Comparison of ENCODE assay signal across 8 cellular contexts in the genomic region with DNA sequence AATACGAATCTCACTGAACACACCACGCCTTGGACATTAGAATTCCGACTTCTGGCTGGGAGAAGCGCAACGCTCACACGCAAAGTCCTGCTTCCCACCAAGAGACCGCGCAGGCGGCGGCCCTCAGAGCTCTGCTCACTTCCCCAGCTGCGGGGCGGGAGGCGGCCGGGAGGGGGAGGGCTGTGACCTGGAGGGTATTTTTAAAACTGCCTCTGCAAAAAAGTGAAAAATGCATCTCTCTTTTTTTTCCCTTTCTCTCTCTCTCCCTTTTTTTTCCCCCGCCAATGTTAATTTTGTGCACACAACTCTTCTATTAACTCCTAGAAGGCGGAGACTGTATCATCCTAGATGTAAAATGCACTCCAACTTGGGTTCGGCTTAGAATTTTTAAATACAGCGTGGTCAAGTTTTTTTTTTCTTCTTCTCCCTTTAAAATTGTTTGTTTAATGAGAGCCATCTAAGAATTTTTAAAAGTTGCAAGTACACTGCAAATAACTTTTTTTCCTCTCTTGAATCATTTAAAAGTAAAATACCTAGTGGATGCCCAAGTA.
A peak's percentile ranks its signal among the peaks of the same experiment; 100 is the strongest.
DNase-seq lines count a peak whose midpoint lies in the region; ATAC-seq and TF ChIP-seq lines count a peak whose summit lies in the region.

No MANE protein-coding gene starts in this region.

- no peak overlapping the region for H2BK20ac ChIP-seq in H9 (ENCODE audit: low read depth, low read length, poor library complexity, severe bottlenecking)

- no peak overlapping the region for H3K23ac ChIP-seq in H9 (ENCODE audit: insufficient read length, low read depth, low read length)

- no peaks in the 10 kb centered on the region for H3K79me1 ChIP-seq in H9 (ENCODE audit: insufficient read depth, low read depth, low read length, poor library complexity, severe bottlenecking)

- no peak; the same call in 2 of the 3 replicates for TF ChIP-seq CTCF in H9 (conservative IDR thresholded peaks at IDR 0.05)
- TF ChIP-seq CTCF in MM.1S (IDR thresholded peaks at IDR 0.05; ENCODE audit: low read length) = no peak
- no peak for TF ChIP-seq CTCF in MCF 10A (IDR thresholded peaks at IDR 0.05; ENCODE audit: unreplicated experiment)
- no peak for TF ChIP-seq CTCF in liver (IDR thresholded peaks at IDR 0.05; ENCODE audit: low read depth, low read length, missing input control)
- TF ChIP-seq CTCF in thyroid gland (IDR thresholded peaks at IDR 0.05) = no peak

- H3K27me3 ChIP-seq in H9 (ENCODE audit: insufficient read depth, low read length) = no peaks in the 10 kb centered on the region
- H3K27me3 ChIP-seq in MM.1S (replicated peaks; ENCODE audit: insufficient read depth, low read length) = no peaks in the 10 kb centered on the region
- no peaks in the 10 kb centered on the region for H3K27me3 ChIP-seq in liver (ENCODE audit: control insufficient read depth in 4 of 4, insufficient read depth in 4 of 4, low read length in 3 of 4)
- H3K27me3 ChIP-seq in thyroid gland = no peaks in the 10 kb centered on the region

- H3K36me3 ChIP-seq in MM.1S (replicated peaks; ENCODE audit: insufficient read depth, low read length) (no peaks in the 10 kb centered on the region), liver (ENCODE audit: control insufficient read depth in 4 of 4, insufficient read depth in 3 of 4, low read depth in 1 of 4, low read length in 3 of 4) (no peaks in the 10 kb centered on the region), thyroid gland (no peaks in the 10 kb centered on the region)

- H3K4ac ChIP-seq in H9 (ENCODE audit: low read depth, low read length) = no peak overlapping the region

- POLR2A ChIA-PET in MCF 10A (lab: Yijun Ruan, JAX) = interaction anchor here (0.6 to 3.2 kb wide), 10 partner anchors 49 to 265 kb away, joined by 3 to 26 read pairs (median 4); partner anchors contain the start of genes SF3B5 and UTRN

- peak; percentile 45 for ATAC-seq in GM18505 (IDR thresholded peaks at IDR 0.05; ENCODE audit: unreplicated experiment)

- H3K4me3 ChIP-seq in MM.1S (ENCODE audit: low read length) (peak overlapping the region; percentile 69), liver (ENCODE audit: low read depth in 1 of 3, low read length in 3 of 3) (peak overlapping the region in 2 of 3 donors; percentile 68 to 74), thyroid gland (replicated peaks in 1 of 3) (peak overlapping the region in 2 of 3 donors; percentile 13 to 50)

- H3K23me2 ChIP-seq in H9 (ENCODE audit: insufficient read length, low read depth, low read length, poor library complexity, severe bottlenecking) = no peaks in the 10 kb centered on the region

- H3K4me1 Mint-ChIP-seq in H9 (peaks cover 16 to 17% of the 10 kb centered on the region in 2 experiments), MCF 10A (ENCODE audit: insufficient read depth, unreplicated experiment) (peaks cover 9% of the 10 kb centered on the region)

- intact Hi-C loops in MCF 10A (cut with micrococcal nuclease) = loop anchor here (1.0 to 10.0 kb wide), 8 partner anchors 48 to 812 kb away; partner anchors contain the start of gene STX11
- intact Hi-C loops in thyroid gland (cut with DNase I) = loop anchor here (5.0 kb wide), 1 partner anchor 261 kb away; no protein-coding TSS in a partner anchor
- intact Hi-C loops in posterior cingulate gyrus (cut with DNase I) = loop anchor here (10.0 kb wide), 1 partner anchor 1518 kb away; the partner anchor contains the start of gene EPM2A

- no peak overlapping the region for H2AK5ac ChIP-seq in H9 (ENCODE audit: insufficient read length, low read length)

- H3K36me3 Mint-ChIP-seq in H9 (ENCODE audit: insufficient read depth in 1 of 3, low read depth in 3 of 3) (peaks cover 0 to 7% (median 1%) of the 10 kb centered on the region in 3 experiments; a peak in 5 of 7 replicates), MCF 10A (ENCODE audit: insufficient read depth, unreplicated experiment) (peaks cover 20% of the 10 kb centered on the region)

- H3K27ac ChIP-seq in H9 (ENCODE audit: insufficient read length, low read depth, low read length) = no peak overlapping the region
- H3K27ac ChIP-seq in MM.1S (ENCODE audit: low read length) = peak overlapping the region; percentile 89; the same call in 1 of the 2 replicates
- H3K27ac ChIP-seq in liver (ENCODE audit: low read depth in 1 of 2, low read length in 2 of 2) = peak overlapping the region; percentile 93 to 96
- H3K27ac ChIP-seq in thyroid gland = peak overlapping the region; percentile 95 to 100 (median 98)

- H4K8ac ChIP-seq in H9 (replicated peaks; ENCODE audit: insufficient read length, low read depth, low read length) = no peak overlapping the region

- H3K14ac ChIP-seq in H9 (ENCODE audit: insufficient read depth, low read length) = no peak overlapping the region

- TF ChIP-seq POLR2A in GM18505 (IDR thresholded peaks at IDR 0.05; ENCODE audit: borderline replicate concordance, extremely low read depth, insufficient read depth, insufficient read length) = no peak
- TF ChIP-seq POLR2A in thyroid gland (IDR thresholded peaks at IDR 0.05) = no peak

- no peak overlapping the region for H4K91ac ChIP-seq in H9 (ENCODE audit: insufficient read length, low read depth, low read length)

- CTCF ChIA-PET in MCF 10A (lab: Yijun Ruan, JAX) = interaction anchor here (0.5 to 3.1 kb wide), 20 partner anchors 32 to 1377 kb away, joined by 3 to 13 read pairs (median 4); no protein-coding TSS in a partner anchor

- H4K5ac ChIP-seq in H9 (ENCODE audit: insufficient read length, low read depth, low read length) = no peak overlapping the region

- BruUV-seq in MCF 10A (replicated peaks; lab: Mats Ljungman, UMichigan) = no TSS peak

- WGBS in H9 (ENCODE audit: extremely low coverage, insufficient read length, low lambda C conversion rate) = no CpG with 5 or more reads among the region's 18 CpGs
- WGBS in liver = 11% methylated on average over 18 of the region's 18 CpGs
- WGBS in thyroid gland, 2 donors = 9 to 11% methylated on average over 18 of the region's 18 CpGs

- H3K27me3 Mint-ChIP-seq in H9 (ENCODE audit: low read depth) = peaks cover 15% of the 10 kb centered on the region
- H3K27me3 Mint-ChIP-seq in MCF 10A (ENCODE audit: insufficient read depth, unreplicated experiment) = no peaks in the 10 kb centered on the region

- no peaks in the 10 kb centered on the region for H3K79me2 ChIP-seq in H9 (ENCODE audit: insufficient read depth, low read length)
- H3K79me2 ChIP-seq in MM.1S (ENCODE audit: low read length) = no peaks in the 10 kb centered on the region

- H2BK120ac ChIP-seq in H9 (ENCODE audit: low read depth, low read length, poor library complexity, severe bottlenecking) = no peak overlapping the region

- H2BK12ac ChIP-seq in H9 (ENCODE audit: insufficient read length, low read depth, low read length) = no peak overlapping the region

- H3K4me3 Mint-ChIP-seq in H9 = peak overlapping the region; percentile 74 to 80
- H3K4me3 Mint-ChIP-seq in MCF 10A (ENCODE audit: unreplicated experiment) = peak overlapping the region; percentile 83

- no peak overlapping the region for H3K18ac ChIP-seq in H9 (ENCODE audit: insufficient read length, low read depth, low read length)

- H2AFZ ChIP-seq in H9 (ENCODE audit: low read length) (no peak overlapping the region), MM.1S (ENCODE audit: low read length) (no peak overlapping the region)

- H3K9ac ChIP-seq in H9 (ENCODE audit: extremely low read depth, insufficient read length, low read length) (peak overlapping the region; percentile 55), MM.1S (ENCODE audit: low read length) (peak overlapping the region; percentile 86; the same call in 1 of the 2 replicates), liver (ENCODE audit: low read depth in 1 of 2, low read length in 2 of 2) (peak overlapping the region; percentile 47 to 69)

- no peak overlapping the region for H2BK15ac ChIP-seq in H9 (ENCODE audit: low read depth, low read length)

- DNase-seq in H9 = no peak
- DNase-seq in MM.1S = no peak
- DNase-seq in MCF 10A (ENCODE audit: unreplicated experiment) = no peak
- no peak for DNase-seq in thyroid gland
- DNase-seq in activated effector memory CD4-positive, alpha-beta T cell treated with Interleukin-2 at 50 U/mL for 16 hours = no peak
- DNase-seq in posterior cingulate gyrus = no peak

- H2BK5ac ChIP-seq in H9 (ENCODE audit: insufficient read length, low read length) = no peak overlapping the region

- H3K4me2 ChIP-seq in H9 (ENCODE audit: insufficient read depth, insufficient read length, low read length) (peak overlapping the region; percentile 26), MM.1S (ENCODE audit: low read depth, low read length) (peak overlapping the region; percentile 49)

- no peak overlapping the region for H3T11ph ChIP-seq in H9 (ENCODE audit: low read length)

- H3K9me3 Mint-ChIP-seq in H9 (peaks cover 4 to 11% of the 10 kb centered on the region in 2 experiments; a peak in 4 of 5 replicates), MCF 10A (ENCODE audit: unreplicated experiment) (no peaks in the 10 kb centered on the region)

- 0 out of 2 replicates have a peak, but pooled peaks cover 4% of the 10 kb centered on the region for H3F3A ChIP-seq in MM.1S (ENCODE audit: insufficient read depth, low read length)

- H3K4me1 ChIP-seq in H9 (ENCODE audit: insufficient read depth, low read length) = no peaks in the 10 kb centered on the region
- H3K4me1 ChIP-seq in MM.1S (ENCODE audit: low read length) = peaks cover 4% of the 10 kb centered on the region; the same call in 1 of the 2 replicates
- H3K4me1 ChIP-seq in liver (ENCODE audit: control insufficient read depth in 4 of 4, insufficient read depth in 4 of 4, low read length in 3 of 4) = peaks cover 1 to 18% (median 12%) of the 10 kb centered on the region in 4 donors
- peaks cover 33 to 35% of the 10 kb centered on the region in 2 donors for H3K4me1 ChIP-seq in thyroid gland

- no peak for TF ChIP-seq RAD21 in liver (IDR thresholded peaks at IDR 0.05)

- no peaks in the 10 kb centered on the region for H3K9me2 ChIP-seq in MM.1S (replicated peaks; ENCODE audit: insufficient read depth, low read length)

- H3K27ac Mint-ChIP-seq in H9 = peak overlapping the region in 2 of 3 experiments; percentile 96 to 98; a peak in 6 of 7 replicates
- peak overlapping the region; percentile 84 for H3K27ac Mint-ChIP-seq in MCF 10A (ENCODE audit: low read depth, unreplicated experiment)

- H3K56ac ChIP-seq in H9 (ENCODE audit: insufficient read length, low read depth, low read length) = no peak overlapping the region

- H4K20me1 ChIP-seq in H9 (ENCODE audit: control insufficient read depth, insufficient read depth, insufficient read length) (no peaks in the 10 kb centered on the region), MM.1S (ENCODE audit: insufficient read depth, low read length) (no peaks in the 10 kb centered on the region)

- no peaks in the 10 kb centered on the region for H3K9me3 ChIP-seq in H9 (ENCODE audit: control insufficient read depth, low read depth, low read length)
- no peaks in the 10 kb centered on the region for H3K9me3 ChIP-seq in MM.1S (replicated peaks; ENCODE audit: insufficient read depth, low read length)
- H3K9me3 ChIP-seq in liver (ENCODE audit: control insufficient read depth in 4 of 4, low read length in 3 of 4) = peaks cover 0 to 3% (median 0%) of the 10 kb centered on the region in 4 donors
- no peaks in the 10 kb centered on the region for H3K9me3 ChIP-seq in thyroid gland

TF ChIP-seq in liver, 16 proteins besides CTCF, POLR2A, EP300 and RAD21 (continues in another document):
- no peak for TF ChIP-seq NR2F2 (IDR thresholded peaks at IDR 0.05)
